In genomic region chr19:7916137-7916907, GRCh38 we compare ENCODE assay signal across 2 cellular contexts.
A peak's percentile ranks its signal among the peaks of the same experiment; 100 is the strongest.
TF ChIP-seq lines count a peak whose summit lies in the region.

No MANE protein-coding gene starts in this region.

TF ChIP-seq in K562, 482 proteins besides CTCF, POLR2A, EP300 and RAD21 (continues in another document):
- TF ChIP-seq ZNF184 (CRISPR knock-in tag; IDR thresholded peaks at IDR 0.05) = no peak
- TF ChIP-seq, protein P1, sequence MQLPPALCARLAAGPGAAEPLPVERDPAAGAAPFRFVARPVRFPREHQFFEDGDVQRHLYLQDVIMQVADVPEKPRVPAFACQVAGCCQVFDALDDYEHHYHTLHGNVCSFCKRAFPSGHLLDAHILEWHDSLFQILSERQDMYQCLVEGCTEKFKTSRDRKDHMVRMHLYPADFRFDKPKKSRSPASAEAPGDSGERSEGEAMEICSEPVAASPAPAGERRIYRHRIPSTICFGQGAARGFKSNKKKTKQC (CRISPR knock-in tag; IDR thresholded peaks at IDR 0.05) = no peak
- TF ChIP-seq TAF9B (IDR thresholded peaks at IDR 0.05; ENCODE audit: partially characterized antibody) = no peak
- TF ChIP-seq, protein P2, sequence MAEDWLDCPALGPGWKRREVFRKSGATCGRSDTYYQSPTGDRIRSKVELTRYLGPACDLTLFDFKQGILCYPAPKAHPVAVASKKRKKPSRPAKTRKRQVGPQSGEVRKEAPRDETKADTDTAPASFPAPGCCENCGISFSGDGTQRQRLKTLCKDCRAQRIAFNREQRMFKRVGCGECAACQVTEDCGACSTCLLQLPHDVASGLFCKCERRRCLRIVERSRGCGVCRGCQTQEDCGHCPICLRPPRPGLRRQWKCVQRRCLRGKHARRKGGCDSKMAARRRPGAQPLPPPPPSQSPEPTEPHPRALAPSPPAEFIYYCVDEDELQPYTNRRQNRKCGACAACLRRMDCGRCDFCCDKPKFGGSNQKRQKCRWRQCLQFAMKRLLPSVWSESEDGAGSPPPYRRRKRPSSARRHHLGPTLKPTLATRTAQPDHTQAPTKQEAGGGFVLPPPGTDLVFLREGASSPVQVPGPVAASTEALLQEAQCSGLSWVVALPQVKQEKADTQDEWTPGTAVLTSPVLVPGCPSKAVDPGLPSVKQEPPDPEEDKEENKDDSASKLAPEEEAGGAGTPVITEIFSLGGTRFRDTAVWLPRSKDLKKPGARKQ (CRISPR knock-in tag; IDR thresholded peaks at IDR 0.05) = no peak
- TF ChIP-seq, protein P3, sequence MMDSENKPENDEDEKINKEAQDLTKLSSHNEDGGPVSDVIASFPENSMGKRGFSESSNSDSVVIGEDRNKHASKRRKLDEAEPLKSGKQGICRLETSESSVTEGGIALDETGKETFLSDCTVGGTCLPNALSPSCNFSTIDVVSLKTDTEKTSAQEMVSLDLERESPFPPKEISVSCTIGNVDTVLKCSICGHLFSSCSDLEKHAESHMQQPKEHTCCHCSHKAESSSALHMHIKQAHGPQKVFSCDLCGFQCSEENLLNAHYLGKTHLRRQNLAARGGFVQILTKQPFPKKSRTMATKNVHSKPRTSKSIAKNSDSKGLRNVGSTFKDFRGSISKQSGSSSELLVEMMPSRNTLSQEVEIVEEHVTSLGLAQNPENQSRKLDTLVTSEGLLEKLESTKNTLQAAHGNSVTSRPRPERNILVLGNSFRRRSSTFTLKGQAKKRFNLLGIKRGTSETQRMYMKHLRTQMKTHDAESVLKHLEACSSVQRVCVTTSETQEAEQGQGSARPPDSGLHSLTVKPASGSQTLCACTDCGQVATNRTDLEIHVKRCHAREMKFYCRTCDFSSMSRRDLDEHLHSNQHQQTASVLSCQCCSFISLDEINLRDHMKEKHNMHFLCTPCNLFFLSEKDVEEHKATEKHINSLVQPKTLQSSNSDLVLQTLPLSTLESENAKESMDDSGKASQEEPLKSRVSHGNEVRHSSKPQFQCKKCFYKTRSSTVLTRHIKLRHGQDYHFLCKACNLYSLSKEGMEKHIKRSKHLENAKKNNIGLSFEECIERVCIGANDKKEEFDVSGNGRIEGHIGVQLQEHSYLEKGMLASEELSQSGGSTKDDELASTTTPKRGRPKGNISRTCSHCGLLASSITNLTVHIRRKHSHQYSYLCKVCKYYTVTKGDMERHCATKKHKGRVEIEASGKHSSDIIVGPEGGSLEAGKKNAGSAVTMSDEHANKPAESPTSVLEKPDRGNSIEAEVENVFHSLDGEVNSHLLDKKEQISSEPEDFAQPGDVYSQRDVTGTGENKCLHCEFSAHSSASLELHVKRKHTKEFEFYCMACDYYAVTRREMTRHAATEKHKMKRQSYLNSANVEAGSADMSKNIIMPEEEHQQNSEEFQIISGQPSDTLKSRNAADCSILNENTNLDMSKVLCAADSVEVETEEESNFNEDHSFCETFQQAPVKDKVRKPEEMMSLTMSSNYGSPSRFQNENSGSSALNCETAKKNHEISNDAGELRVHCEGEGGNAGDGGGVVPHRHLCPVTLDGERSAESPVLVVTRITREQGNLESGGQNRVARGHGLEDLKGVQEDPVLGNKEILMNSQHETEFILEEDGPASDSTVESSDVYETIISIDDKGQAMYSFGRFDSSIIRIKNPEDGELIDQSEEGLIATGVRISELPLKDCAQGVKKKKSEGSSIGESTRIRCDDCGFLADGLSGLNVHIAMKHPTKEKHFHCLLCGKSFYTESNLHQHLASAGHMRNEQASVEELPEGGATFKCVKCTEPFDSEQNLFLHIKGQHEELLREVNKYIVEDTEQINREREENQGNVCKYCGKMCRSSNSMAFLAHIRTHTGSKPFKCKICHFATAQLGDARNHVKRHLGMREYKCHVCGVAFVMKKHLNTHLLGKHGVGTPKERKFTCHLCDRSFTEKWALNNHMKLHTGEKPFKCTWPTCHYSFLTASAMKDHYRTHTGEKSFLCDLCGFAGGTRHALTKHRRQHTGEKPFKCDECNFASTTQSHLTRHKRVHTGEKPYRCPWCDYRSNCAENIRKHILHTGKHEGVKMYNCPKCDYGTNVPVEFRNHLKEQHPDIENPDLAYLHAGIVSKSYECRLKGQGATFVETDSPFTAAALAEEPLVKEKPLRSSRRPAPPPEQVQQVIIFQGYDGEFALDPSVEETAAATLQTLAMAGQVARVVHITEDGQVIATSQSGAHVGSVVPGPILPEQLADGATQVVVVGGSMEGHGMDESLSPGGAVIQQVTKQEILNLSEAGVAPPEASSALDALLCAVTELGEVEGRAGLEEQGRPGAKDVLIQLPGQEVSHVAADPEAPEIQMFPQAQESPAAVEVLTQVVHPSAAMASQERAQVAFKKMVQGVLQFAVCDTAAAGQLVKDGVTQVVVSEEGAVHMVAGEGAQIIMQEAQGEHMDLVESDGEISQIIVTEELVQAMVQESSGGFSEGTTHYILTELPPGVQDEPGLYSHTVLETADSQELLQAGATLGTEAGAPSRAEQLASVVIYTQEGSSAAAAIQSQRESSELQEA (IDR thresholded peaks at IDR 0.05; ENCODE audit: low read depth) = no peak
- no peak for TF ChIP-seq GABPB1 (CRISPR knock-in tag; IDR thresholded peaks at IDR 0.05)
- peak; percentile 79 for TF ChIP-seq ZBTB33 (CRISPR knock-in tag; IDR thresholded peaks at IDR 0.05)
- TF ChIP-seq ZNF644 (tag; IDR thresholded peaks at IDR 0.05; ENCODE audit: low read depth) = no peak
- TF ChIP-seq FUS (optimal IDR thresholded peaks at IDR 0.05; ENCODE audit: low read depth, low read length) = no peak
- TF ChIP-seq ZNF77 (CRISPR knock-in tag; IDR thresholded peaks at IDR 0.05) = no peak
- no peak for TF ChIP-seq NR0B1 (IDR thresholded peaks at IDR 0.05; ENCODE audit: partially characterized antibody)

TF ChIP-seq in HEK293T, 16 proteins besides CTCF, POLR2A, EP300 and RAD21:
- TF ChIP-seq PKNOX1 (IDR thresholded peaks at IDR 0.05) = no peak
- no peak for TF ChIP-seq ZNF384 (IDR thresholded peaks at IDR 0.05)
- TF ChIP-seq NFRKB (IDR thresholded peaks at IDR 0.05) = no peak
- no peak for TF ChIP-seq LEF1 (IDR thresholded peaks at IDR 0.05; ENCODE audit: borderline replicate concordance)
- TF ChIP-seq SUZ12 (IDR thresholded peaks at IDR 0.05) = no peak
- TF ChIP-seq L3MBTL2 (conservative IDR thresholded peaks at IDR 0.05) = no peak
- no peak for TF ChIP-seq ELF4 (IDR thresholded peaks at IDR 0.05)
- no peak for TF ChIP-seq SP1 (IDR thresholded peaks at IDR 0.05)
- TF ChIP-seq ARNT (IDR thresholded peaks at IDR 0.05) = no peak
- no peak for TF ChIP-seq FOXM1 (IDR thresholded peaks at IDR 0.05; ENCODE audit: borderline replicate concordance)
- TF ChIP-seq FOXK2 (IDR thresholded peaks at IDR 0.05) = no peak
- TF ChIP-seq CTBP1 (IDR thresholded peaks at IDR 0.05; ENCODE audit: borderline replicate concordance) = no peak
- TF ChIP-seq TARDBP (IDR thresholded peaks at IDR 0.05) = no peak
- TF ChIP-seq HDGF (IDR thresholded peaks at IDR 0.05; ENCODE audit: borderline replicate concordance) = no peak
- TF ChIP-seq FOXA1 (IDR thresholded peaks at IDR 0.05) = no peak
- TF ChIP-seq BHLHE40 (IDR thresholded peaks at IDR 0.05; ENCODE audit: borderline replicate concordance) = no peak
TF ChIP-seq in HEK293T: peak in this region for 0.
